Comparison of ENCODE assay signal across 33 cellular contexts in the genomic region with DNA sequence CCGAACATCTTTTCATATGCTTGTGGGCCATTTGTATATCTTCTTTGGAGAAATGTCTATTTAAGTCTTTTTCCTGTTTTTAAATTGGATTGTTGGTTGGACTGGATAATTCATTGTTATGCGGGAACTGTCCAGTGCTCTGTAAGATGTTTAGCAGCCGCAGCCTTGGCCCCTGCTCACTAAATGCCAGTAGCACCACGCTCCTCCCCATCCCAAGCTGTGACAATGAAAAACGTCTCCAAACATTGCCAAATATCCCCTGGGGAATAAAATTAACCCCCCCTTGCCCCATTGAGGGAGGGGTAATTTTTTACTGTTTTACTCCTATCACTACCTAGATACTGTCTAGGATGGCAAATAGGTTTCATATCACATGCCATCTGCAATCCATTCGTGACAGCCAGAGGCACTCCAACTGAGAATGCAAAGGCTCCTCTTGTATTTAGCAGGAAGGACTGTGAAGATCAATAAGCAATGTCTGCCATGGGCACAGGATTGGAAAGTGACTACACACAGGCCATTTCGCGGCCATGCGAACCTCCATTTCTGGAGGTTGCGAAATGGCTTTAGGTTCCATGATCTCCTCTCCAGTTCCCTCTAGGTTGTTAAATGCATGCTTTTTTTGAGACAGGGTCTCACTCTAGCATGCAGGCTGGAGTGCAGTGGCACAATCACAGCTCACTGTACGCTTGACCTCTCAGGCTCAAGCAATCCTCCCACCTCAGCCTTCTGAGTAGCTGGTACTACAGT. TPM values are rescaled to one million over a fixed set of nuclear protein-coding genes. Genes with fewer than 3 reads are reported as not detected.
"Had no signal": no experiment of that assay in that cellular context is flagged by ENCODE, and none has a peak within 500 bp of the region (broad histone marks: within the 10 kb centered on the region; RNA-seq: fewer than 3 reads in every experiment).

No MANE protein-coding gene starts in this region.

- ATAC-seq: activated CD8-positive, alpha-beta T cell treated with anti-CD3 and anti-CD28 coated beads for 36 hours; activated naive CD4-positive, alpha-beta T cell treated with anti-CD3 and anti-CD28 coated beads, Interleukin-2, amount 50 U/mL, for 72 hours; activated T-cell treated with anti-CD3 and anti-CD28 coated beads, Interleukin-2, amount 50 U/mL, for 72 hours; activated T-helper 17 cell treated with anti-CD3 and anti-CD28 coated beads, Interleukin-2, amount 50 U/mL, for 72 hours; Panc1 had no signal

- H3K4me1 ChIP-seq: adrenal gland had no signal

- H3K27me3 ChIP-seq: adrenal gland, SJSA1 had no signal

- H3K36me3 ChIP-seq: adrenal gland, SJSA1, WERI-Rb-1 had no signal

- H3K9me3 ChIP-seq: adrenal gland, SJSA1 had no signal

- DNase-seq: activated CD4-positive, alpha-beta T cell treated with anti-CD3 and anti-CD28 coated beads, Interleukin-2, amount 10 ng/mL, durations not matched to agents 24 days and 14 days; activated CD4-positive, alpha-beta T cell treated with anti-CD3 and anti-CD28 coated beads, Interleukin-2, amount 50 U/mL, for 4 hours; activated CD4-positive, CD25-positive, alpha-beta regulatory T cell; activated CD8-positive, alpha-beta T cell treated with anti-CD3 and anti-CD28 coated beads for 36 hours; activated gamma-delta T cell; activated naive CD4-positive, alpha-beta T cell treated with anti-CD3 and anti-CD28 coated beads for 36 hours; activated T-cell treated with anti-CD3 and anti-CD28 coated beads, Interleukin-2, amount 50 U/mL, for 1 hour; activated T-cell treated with anti-CD3 and anti-CD28 coated beads, Interleukin-2, amount 50 U/mL, for 72 hours; adrenal gland; MM.1S; MV-4-11; NCI-H1092; NCI-H1436 treated with DMSO at 0.1 percent for 48 hours; NCI-H1694 treated with DMSO at 0.1 percent for 48 hours; NCI-H2029; NCI-H345; NCI-H524 treated with DMSO at 0.1 percent for 48 hours; SHP77 treated with DMSO at 0.1 percent for 48 hours; SW 1271; T-helper 1 cell; T-helper 2 cell; T-helper 9 cell; WERI-Rb-1 had no signal

- H3K4me2 ChIP-seq: KMS-11 had no signal

- H3K4me3 ChIP-seq: adrenal gland, SJSA1 had no signal

- H3K27ac ChIP-seq: adrenal gland, KMS-11, SJSA1, WERI-Rb-1 had no signal

- H3K9ac ChIP-seq: KMS-11 had no signal

- FAIRE-seq: astrocyte had no signal

RNA-seq across cellular contexts. Expression of a gene that starts 9.3 kb away (rescaled TPM):
- total RNA-seq: SJSA1 had no signal

RNA-seq across cellular contexts. Expression of a gene that starts 23.9 kb away (rescaled TPM):
- total RNA-seq: activated CD4-positive, alpha-beta T cell treated with anti-CD3 and anti-CD28 coated beads, Interleukin-2, amount 10 ng/mL, durations not matched to agents 24 days and 14 days; activated CD8-positive, alpha-beta memory T cell treated with anti-CD3 and anti-CD28 coated beads for 36 hours; activated CD8-positive, alpha-beta T cell treated with anti-CD3 and anti-CD28 coated beads for 36 hours; activated naive CD4-positive, alpha-beta T cell treated with anti-CD3 and anti-CD28 coated beads for 36 hours; activated T-helper 17 cell treated with anti-CD3 and anti-CD28 coated beads, Interleukin-2, amount 50 U/mL, for 72 hours; adrenal gland; astrocyte; LHCN-M2; NCI-H460; RPMI7951; SJSA1 had no signal
- polyA plus RNA-seq: adrenal gland had no signal
